Comparison of ENCODE assay signal across 8 cellular contexts in the genomic region with DNA sequence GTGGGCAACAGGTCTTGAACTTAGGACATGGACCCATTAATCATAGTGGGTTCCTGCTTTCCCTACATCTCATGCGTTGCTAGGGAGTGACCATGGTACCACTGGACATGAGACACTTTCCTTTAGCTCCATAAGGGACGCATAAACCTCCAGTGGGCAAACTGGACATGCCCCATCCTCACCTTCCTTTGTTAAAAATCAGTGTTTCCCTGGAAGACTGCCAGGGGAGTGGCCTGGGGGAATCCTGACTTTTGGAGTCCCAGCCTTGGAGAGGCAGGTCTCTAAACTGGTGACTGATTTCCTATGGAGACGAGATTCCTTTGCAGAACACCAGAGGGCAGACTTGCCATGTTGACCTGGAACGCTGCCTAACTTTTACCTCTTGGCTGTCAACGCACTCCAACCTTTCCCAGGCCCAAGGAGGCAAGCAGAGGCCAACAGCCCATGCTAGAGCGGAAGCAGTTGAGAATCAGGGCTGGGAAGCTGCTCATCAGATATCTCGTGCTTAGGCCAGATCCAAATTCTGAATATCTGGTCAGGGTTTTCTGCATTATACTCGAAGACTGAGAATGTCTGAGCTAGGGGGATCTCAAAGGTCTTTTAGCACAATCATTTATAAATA. TPM values are rescaled to one million over a fixed set of nuclear protein-coding genes. Genes with fewer than 3 reads are reported as not detected.
DNase-seq lines count a peak whose midpoint lies in the region; ATAC-seq and TF ChIP-seq lines count a peak whose summit lies in the region.

No MANE protein-coding gene starts in this region.

- peak overlapping the region in 1 of 2 donors; percentile 81 for H3K27ac Mint-ChIP-seq in natural killer cell

- H3K4me3 ChIP-seq in esophagus muscularis mucosa = no peak overlapping the region
- no peak overlapping the region for H3K4me3 ChIP-seq in thyroid gland (replicated peaks in 1 of 3)

- H3K4me3 Mint-ChIP-seq in natural killer cell = no peak overlapping the region

- H3K36me3 Mint-ChIP-seq in natural killer cell = no peaks in the 10 kb centered on the region

- TF ChIP-seq CTCF in esophagus muscularis mucosa (IDR thresholded peaks at IDR 0.05) (peak; percentile 75 to 86 (median 78)), natural killer cell (IDR thresholded peaks at IDR 0.05) (peak; percentile 85), thyroid gland (IDR thresholded peaks at IDR 0.05) (peak; percentile 47 to 89 (median 81))

- H3K27me3 ChIP-seq in esophagus muscularis mucosa (no peaks in the 10 kb centered on the region), thyroid gland (no peaks in the 10 kb centered on the region)

- no peaks in the 10 kb centered on the region for H3K27me3 Mint-ChIP-seq in natural killer cell (ENCODE audit: low read depth in 2 of 2)

- H3K4me1 Mint-ChIP-seq in natural killer cell = peaks cover 20 to 37% of the 10 kb centered on the region in 2 donors

- H3K27ac ChIP-seq in esophagus muscularis mucosa (replicated peaks in 1 of 4) = peak overlapping the region in 2 of 4 donors; percentile 13 to 27
- no peak overlapping the region for H3K27ac ChIP-seq in thyroid gland

- H3K9me3 ChIP-seq in esophagus muscularis mucosa = no peaks in the 10 kb centered on the region
- no peaks in the 10 kb centered on the region for H3K9me3 ChIP-seq in thyroid gland

- 32% methylated on average over 6 of the region's 8 CpGs for WGBS in esophagus muscularis mucosa
- whole genome bisulfite sequencing in thyroid gland, 2 donors = 28 to 39% methylated on average over 8 of the region's 8 CpGs

- DNase-seq in NCI-H1417 (lab: John Stamatoyannopoulos, UW) = peak; percentile 41 to 70 (median 43)
- no peak for DNase-seq in NCI-H1417 treated with DMSO at 0.1 percent for 48 hours (lab: John Stamatoyannopoulos, UW)
- peak; percentile 83 for DNase-seq in NOMO-1 treated with DMSO at 0.1 percent for 48 hours (lab: John Stamatoyannopoulos, UW; ENCODE audit: unreplicated experiment)
- DNase-seq in activated T-cell treated with anti-CD3 and anti-CD28 coated beads for 4 hours = peak; percentile 44
- no peak for DNase-seq in esophagus muscularis mucosa (ENCODE audit: extremely low spot score)
- DNase-seq in natural killer cell = peak; percentile 61
- peak; percentile 78 to 83 for DNase-seq in thyroid gland

- ATAC-seq in HG03135 (IDR thresholded peaks at IDR 0.05; ENCODE audit: unreplicated experiment) (peak; percentile 54), natural killer cell (peak; percentile 73 to 89 (median 79))

- H3K9me3 Mint-ChIP-seq in natural killer cell = no peaks in the 10 kb centered on the region

- TF ChIP-seq POLR2A in esophagus muscularis mucosa (IDR thresholded peaks at IDR 0.05; ENCODE audit: low read depth) (no peak), thyroid gland (IDR thresholded peaks at IDR 0.05) (no peak)

- no peak for TF ChIP-seq EP300 in esophagus muscularis mucosa (IDR thresholded peaks at IDR 0.05)

- H3K36me3 ChIP-seq in esophagus muscularis mucosa = peaks cover 0 to 49% (median 0%) of the 10 kb centered on the region in 4 donors
- H3K36me3 ChIP-seq in thyroid gland = no peaks in the 10 kb centered on the region

- peaks cover 9 to 15% (median 11%) of the 10 kb centered on the region in 4 donors for H3K4me1 ChIP-seq in esophagus muscularis mucosa
- H3K4me1 ChIP-seq in thyroid gland = peaks cover 0 to 14% of the 10 kb centered on the region in 2 donors

- intact Hi-C loops in esophagus muscularis mucosa (cut with DNase I) (loop anchor here (5.0 kb wide), 2 partner anchors 77 to 98 kb away; no protein-coding TSS in a partner anchor), natural killer cell (cut with micrococcal nuclease) (loop anchor here (1.0 to 10.0 kb wide), 4 partner anchors 19 to 103 kb away; partner anchors contain the start of genes GORASP1 and TTC21A), thyroid gland (cut with DNase I) (loop anchor here (2.0 to 10.0 kb wide), 2 partner anchors 101 to 195 kb away; partner anchors contain the start of gene SLC25A38)

RNA-seq across cellular contexts. Expression of gene XIRP1, which starts 2.6 kb away (rescaled TPM):
- 1 to 10 TPM in 1 of 4 donors, not detected in 3; 1.3 TPM for total RNA-seq in esophagus muscularis mucosa
- total RNA-seq in natural killer cell = under 1 TPM; 0.14 to 0.40 (median 0.24) TPM
- total RNA-seq in thyroid gland = not detected

RNA-seq across cellular contexts. Expression of gene CSRNP1, which starts 36.4 kb away (rescaled TPM):
- total RNA-seq in esophagus muscularis mucosa = 100 to 1,000 TPM in 1 of 4 donors, 10 to 100 TPM in 3; 27.8 to 183 (median 45.4) TPM
- total RNA-seq in natural killer cell = 100 to 1,000 TPM; 208 to 300 (median 253) TPM
- total RNA-seq in thyroid gland = 10 to 100 TPM; 33.5 to 81.0 (median 36.7) TPM

Comparison
In these comparisons a context has a peak if more than half of its experiments do, and no peak if none do; other contexts are left out.
1. DNase-seq: peak in NCI-H1417 (3 of 3), NOMO-1 treated with DMSO at 0.1 percent for 48 hours (single experiment), activated T-cell treated with anti-CD3 and anti-CD28 coated beads for 4 hours (single experiment), natural killer cell (single experiment) and thyroid gland (2 of 2); none in NCI-H1417 treated with DMSO at 0.1 percent for 48 hours (single experiment) and esophagus muscularis mucosa (single experiment).
2. Peak in every context shown above with its lines, with median percentiles within 50 percentile points of each other: CTCF ChIP-seq.